ENCODE assay signal across 9 cellular contexts in the genomic region with DNA sequence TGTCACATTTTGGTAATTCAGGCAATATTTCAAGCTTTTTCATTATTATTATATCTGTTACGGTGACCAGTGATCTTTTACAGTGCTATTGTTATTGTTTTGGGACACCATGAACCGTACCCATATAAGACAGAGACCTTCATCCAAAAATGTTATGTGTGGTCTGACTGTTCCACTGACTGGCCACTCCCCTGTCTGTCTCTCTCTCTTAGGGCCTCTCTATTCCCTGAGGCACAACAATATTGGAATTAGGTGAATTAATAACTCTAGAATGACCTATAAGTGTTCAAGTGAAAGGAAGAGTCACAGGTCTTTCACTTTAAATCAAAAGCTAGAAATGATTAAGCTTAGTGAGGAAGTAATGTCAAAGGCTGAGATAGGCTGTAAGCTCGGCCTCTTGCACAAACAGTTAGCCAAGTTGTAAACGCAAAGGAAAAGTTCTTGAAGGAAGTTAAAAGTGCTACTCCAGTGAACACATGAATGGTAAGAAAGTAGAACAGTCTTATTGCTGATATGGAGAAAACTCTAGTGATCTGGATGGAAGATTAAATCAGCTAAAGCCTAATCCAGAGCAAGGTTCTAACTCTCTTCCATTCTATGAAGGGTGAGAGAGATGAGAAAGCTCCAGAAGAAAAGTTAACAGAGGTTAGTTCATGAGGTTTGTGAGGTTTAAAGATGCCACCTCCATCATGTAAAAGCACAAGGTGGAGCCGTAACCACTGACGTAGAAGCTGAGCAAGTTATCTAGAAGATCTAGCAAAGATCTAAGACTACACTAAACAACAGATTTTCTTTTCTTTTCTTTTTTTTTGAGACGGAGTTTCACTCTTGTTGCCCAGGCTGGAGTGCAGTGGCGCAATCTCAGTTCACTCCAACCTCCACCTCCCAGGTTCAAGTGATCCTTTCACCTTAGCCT. TPM values are rescaled to one million over a fixed set of nuclear protein-coding genes. Genes with fewer than 3 reads are reported as not detected.
DNase-seq lines count a peak whose midpoint lies in the region; ATAC-seq and TF ChIP-seq lines count a peak whose summit lies in the region.
"Had no signal": no experiment of that assay in that cellular context is flagged by ENCODE, and none has a peak within 500 bp of the region (broad histone marks: within the 10 kb centered on the region; RNA-seq: fewer than 3 reads in every experiment).

No MANE protein-coding gene starts in this region.

- intact Hi-C loops in activated CD4-positive, alpha-beta T cell treated with anti-CD3 and anti-CD28 coated beads, Interleukin-2, amount 10 ng/mL, durations not matched to agents 24 days and 14 days (cut with micrococcal nuclease), result loop anchor here (1.0 to 5.0 kb wide), 3 partner anchors 8 to 494 kb away; a partner anchor contains a TSS
- intact Hi-C loops in natural killer cell (cut with micrococcal nuclease) (loop anchor here (1.0 kb wide), 1 partner anchor 19 kb away; no protein-coding TSS in a partner anchor), psoas muscle (cut with DNase I) (no loop called here), vagina (cut with DNase I) (no loop called here)

- H3K36me3 Mint-ChIP-seq in activated CD4-positive, alpha-beta T cell treated with anti-CD3 and anti-CD28 coated beads, Interleukin-2, amount 10 ng/mL, durations not matched to agents 24 days and 14 days (ENCODE audit: low read depth), result peaks cover 10% of the 10 kb centered on the region
- no peaks in the 10 kb centered on the region for H3K36me3 Mint-ChIP-seq in natural killer cell

- DNase-seq in activated CD4-positive, alpha-beta T cell treated with anti-CD3 and anti-CD28 coated beads, Interleukin-2, amount 10 ng/mL, durations not matched to agents 24 days and 14 days, result peak; percentile 87
- DNase-seq in natural killer cell, result no peak
- no peak for DNase-seq in psoas muscle
- no peak for DNase-seq in HuH-7 (ENCODE audit: low spot score)
- no peak for DNase-seq in vagina (ENCODE audit: extremely low spot score in 2 of 2)
- DNase-seq: NCI-H524 treated with DMSO at 0.1 percent for 48 hours had no signal

- H3K27me3 Mint-ChIP-seq in activated CD4-positive, alpha-beta T cell treated with anti-CD3 and anti-CD28 coated beads, Interleukin-2, amount 10 ng/mL, durations not matched to agents 24 days and 14 days, result no peaks in the 10 kb centered on the region
- H3K27me3 Mint-ChIP-seq in natural killer cell (ENCODE audit: low read depth in 2 of 2), result no peaks in the 10 kb centered on the region

- no peak for TF ChIP-seq POLR2A in vagina (IDR thresholded peaks at IDR 0.05)

- TF ChIP-seq CTCF in natural killer cell (IDR thresholded peaks at IDR 0.05), result no peak
- TF ChIP-seq CTCF in psoas muscle (IDR thresholded peaks at IDR 0.05), result no peak
- TF ChIP-seq CTCF in vagina (IDR thresholded peaks at IDR 0.05), result no peak

- H3K9me3 Mint-ChIP-seq in activated CD4-positive, alpha-beta T cell treated with anti-CD3 and anti-CD28 coated beads, Interleukin-2, amount 10 ng/mL, durations not matched to agents 24 days and 14 days, result peaks cover 5% of the 10 kb centered on the region
- H3K9me3 Mint-ChIP-seq in natural killer cell, result no peaks in the 10 kb centered on the region

- peak overlapping the region; percentile 78 for H3K4me3 Mint-ChIP-seq in activated CD4-positive, alpha-beta T cell treated with anti-CD3 and anti-CD28 coated beads, Interleukin-2, amount 10 ng/mL, durations not matched to agents 24 days and 14 days
- H3K4me3 Mint-ChIP-seq in natural killer cell, result peak overlapping the region; percentile 60

- no peaks in the 10 kb centered on the region for H3K9me3 ChIP-seq in psoas muscle
- H3K9me3 ChIP-seq in vagina, result no peaks in the 10 kb centered on the region

- H3K4me3 ChIP-seq in psoas muscle (no peak overlapping the region), vagina (no peak overlapping the region)

- peaks cover 60% of the 10 kb centered on the region for H3K4me1 Mint-ChIP-seq in activated CD4-positive, alpha-beta T cell treated with anti-CD3 and anti-CD28 coated beads, Interleukin-2, amount 10 ng/mL, durations not matched to agents 24 days and 14 days
- H3K4me1 Mint-ChIP-seq in natural killer cell, result peaks cover 12 to 20% of the 10 kb centered on the region in 2 donors

- no peaks in the 10 kb centered on the region for H3K36me3 ChIP-seq in psoas muscle (ENCODE audit: insufficient read depth in 1 of 2, low read depth in 1 of 2)
- H3K36me3 ChIP-seq in vagina, result no peaks in the 10 kb centered on the region

- H3K27ac Mint-ChIP-seq in activated CD4-positive, alpha-beta T cell treated with anti-CD3 and anti-CD28 coated beads, Interleukin-2, amount 10 ng/mL, durations not matched to agents 24 days and 14 days, result peak overlapping the region; percentile 97
- H3K27ac Mint-ChIP-seq in natural killer cell, result peak overlapping the region; percentile 92 to 93

- H3K27me3 ChIP-seq in psoas muscle (ENCODE audit: insufficient read depth in 3 of 3, low read length in 2 of 3), result no peaks in the 10 kb centered on the region
- no peaks in the 10 kb centered on the region for H3K27me3 ChIP-seq in vagina

- peak; percentile 53 for ATAC-seq in GM19025 (IDR thresholded peaks at IDR 0.05; ENCODE audit: low read depth, unreplicated experiment)
- peak; percentile 60 for ATAC-seq in HG02943 (IDR thresholded peaks at IDR 0.05; ENCODE audit: low read depth, unreplicated experiment)
- peak; percentile 90 to 97 (median 92) for ATAC-seq in natural killer cell
- no peak for ATAC-seq in psoas muscle
- no peak for ATAC-seq in HG02884 (IDR thresholded peaks at IDR 0.05; ENCODE audit: unreplicated experiment)

- H3K27ac ChIP-seq in psoas muscle (no peak overlapping the region), vagina (no peak overlapping the region)

- WGBS in psoas muscle, 3 donors, result 86 to 89% (median 89%) methylated on average over 8 of the region's 8 CpGs

- H3K4me1 ChIP-seq in psoas muscle (no peaks in the 10 kb centered on the region), vagina (no peaks in the 10 kb centered on the region)

RNA-seq across cellular contexts. Expression of a gene that starts 19.7 kb away (rescaled TPM):
- total RNA-seq in activated CD4-positive, alpha-beta T cell treated with anti-CD3 and anti-CD28 coated beads, Interleukin-2, amount 10 ng/mL, durations not matched to agents 24 days and 14 days, result 18.8 and 19.7 TPM in 2 replicates
- total RNA-seq in natural killer cell, result 10 to 100 TPM in 2 of 3 donors, 1 to 10 TPM in 1; 7.0 to 11.3 (median 11.2) TPM
- 1 to 10 TPM; 3.4 to 7.8 (median 6.4) TPM for total RNA-seq in psoas muscle
- 1 to 10 TPM; 2.2 to 7.9 (median 3.5) TPM for polyA plus RNA-seq in psoas muscle
- total RNA-seq in vagina, result 7.9 TPM

Comparison
In these comparisons a context has a peak if more than half of its experiments do, and no peak if none do; other contexts are left out.
1. ATAC-seq: peak in GM19025 (single experiment), HG02943 (single experiment) and natural killer cell (3 of 3); none in psoas muscle (0 of 4) and HG02884 (single experiment).
2. intact Hi-C loops: an anchor here in activated CD4-positive, alpha-beta T cell treated with anti-CD3 and anti-CD28 coated beads, Interleukin-2, amount 10 ng/mL, durations not matched to agents 24 days and 14 days (1.0 to 5.0 kb wide) and natural killer cell (1.0 kb wide); none called in psoas muscle and vagina.